In genomic region chr20:57440678-57441509, GRCh38 we compare ENCODE assay signal across 8 cellular contexts. TPM values are rescaled to one million over a fixed set of nuclear protein-coding genes. Genes with fewer than 3 reads are reported as not detected.
DNase-seq lines count a peak whose midpoint lies in the region; ATAC-seq and TF ChIP-seq lines count a peak whose summit lies in the region.

No MANE protein-coding gene starts in this region.

- peaks cover 2% of the 10 kb centered on the region; the same call in 1 of the 2 replicates for H3K4me1 Mint-ChIP-seq in WTC11
- H3K4me1 Mint-ChIP-seq in activated T-helper 1 cell treated with anti-CD3 and anti-CD28 coated beads, Interleukin-12 subunit alpha, Interleukin-12 subunit beta, Interleukin-2, Interleukin-4 antibody, amounts not matched to agents 30 ng/mL and 10 ng/mL and 1 ng/mL, durations not matched to agents 14 hours and 24 hours and 36 hours (ENCODE audit: low read depth), result no peaks in the 10 kb centered on the region

- H3K4me3 ChIP-seq in right cardiac atrium (ENCODE audit: low read length), result no peak overlapping the region

- intact Hi-C loops in right cardiac atrium (cut with DNase I), result loop anchor here in 1 of 4 donors (2.0 kb wide), 1 partner anchor 44 kb away; no protein-coding TSS in a partner anchor
- intact Hi-C loops in activated T-helper 1 cell treated with anti-CD3 and anti-CD28 coated beads, Interleukin-12 subunit alpha, Interleukin-12 subunit beta, Interleukin-2, Interleukin-4 antibody, amounts not matched to agents 30 ng/mL and 10 ng/mL and 1 ng/mL, durations not matched to agents 14 hours and 24 hours and 36 hours (cut with micrococcal nuclease), result no loop called here

- H3K4me1 ChIP-seq in right cardiac atrium (ENCODE audit: control insufficient read depth, insufficient read depth, low read length), result peaks cover 2% of the 10 kb centered on the region

- peaks cover 3% of the 10 kb centered on the region; the same call in 1 of the 2 replicates for H3K27me3 Mint-ChIP-seq in WTC11 (ENCODE audit: low read depth)
- peaks cover 2% of the 10 kb centered on the region for H3K27me3 Mint-ChIP-seq in activated T-helper 1 cell treated with anti-CD3 and anti-CD28 coated beads, Interleukin-12 subunit alpha, Interleukin-12 subunit beta, Interleukin-2, Interleukin-4 antibody, amounts not matched to agents 30 ng/mL and 10 ng/mL and 1 ng/mL, durations not matched to agents 14 hours and 24 hours and 36 hours (ENCODE audit: insufficient read depth)

- no peak for TF ChIP-seq CTCF in WTC11 (IDR thresholded peaks at IDR 0.05)

- H3K36me3 Mint-ChIP-seq in WTC11, result peaks cover under 1% of the 10 kb centered on the region; the same call in 1 of the 2 replicates
- peaks cover 2% of the 10 kb centered on the region for H3K36me3 Mint-ChIP-seq in activated T-helper 1 cell treated with anti-CD3 and anti-CD28 coated beads, Interleukin-12 subunit alpha, Interleukin-12 subunit beta, Interleukin-2, Interleukin-4 antibody, amounts not matched to agents 30 ng/mL and 10 ng/mL and 1 ng/mL, durations not matched to agents 14 hours and 24 hours and 36 hours (ENCODE audit: low read depth)

- 27% methylated on average over 33 of the region's 33 CpGs for WGBS in right cardiac atrium

- H3K27ac Mint-ChIP-seq in WTC11, result no peak overlapping the region
- H3K27ac Mint-ChIP-seq in activated T-helper 1 cell treated with anti-CD3 and anti-CD28 coated beads, Interleukin-12 subunit alpha, Interleukin-12 subunit beta, Interleukin-2, Interleukin-4 antibody, amounts not matched to agents 30 ng/mL and 10 ng/mL and 1 ng/mL, durations not matched to agents 14 hours and 24 hours and 36 hours, result no peak overlapping the region

- POLR2A ChIA-PET in WTC11 (lab: Charles Lee), result no interaction called here

- H3K9me3 Mint-ChIP-seq in WTC11, result peaks cover 5% of the 10 kb centered on the region; the same call in 1 of the 2 replicates
- H3K9me3 Mint-ChIP-seq in activated T-helper 1 cell treated with anti-CD3 and anti-CD28 coated beads, Interleukin-12 subunit alpha, Interleukin-12 subunit beta, Interleukin-2, Interleukin-4 antibody, amounts not matched to agents 30 ng/mL and 10 ng/mL and 1 ng/mL, durations not matched to agents 14 hours and 24 hours and 36 hours, result peaks cover 6% of the 10 kb centered on the region

- H3K27ac ChIP-seq in right cardiac atrium (ENCODE audit: low read length), result peak overlapping the region; percentile 61

- CTCF ChIA-PET in WTC11 (lab: Charles Lee), result interaction anchor here (1.1 kb wide), 1 partner anchor 58 kb away, joined by 4 read pairs; no protein-coding TSS in a partner anchor

- no peaks in the 10 kb centered on the region for H3K9me3 ChIP-seq in right cardiac atrium (ENCODE audit: control insufficient read depth, low read length)

- H3K27me3 ChIP-seq in right cardiac atrium (ENCODE audit: control insufficient read depth, insufficient read depth), result no peaks in the 10 kb centered on the region

- DNase-seq in ELF-1 (ENCODE audit: low read depth, low spot score) (peak; percentile 83), WTC11 (ENCODE audit: low spot score) (peak; percentile 25), right cardiac atrium (peak; percentile 91 to 97 (median 96)), putamen (ENCODE audit: low spot score) (peak; percentile 95)
- DNase-seq in activated CD4-positive, CD25-positive, alpha-beta regulatory T cell treated with anti-CD3 and anti-CD28 coated beads, Interleukin-2, amount 50 U/mL, for 72 hours, result no peak
- DNase-seq in activated T-helper 1 cell treated with anti-CD3 and anti-CD28 coated beads, Interleukin-12 subunit alpha, Interleukin-12 subunit beta, Interleukin-2, Interleukin-4 antibody, amounts not matched to agents 30 ng/mL and 10 ng/mL and 1 ng/mL, durations not matched to agents 14 hours and 24 hours and 36 hours (ENCODE audit: low spot score), result no peak

- peak; percentile 68 for ATAC-seq in WTC11
- ATAC-seq in right cardiac atrium, result peak; percentile 84 to 90
- no peak for ATAC-seq in HG03280 (IDR thresholded peaks at IDR 0.05; ENCODE audit: unreplicated experiment)
- no peak for ATAC-seq in GM21528 (IDR thresholded peaks at IDR 0.05; ENCODE audit: low FRiP score, unreplicated experiment)

- no peak overlapping the region for H3K4me3 Mint-ChIP-seq in WTC11
- no peak overlapping the region for H3K4me3 Mint-ChIP-seq in activated T-helper 1 cell treated with anti-CD3 and anti-CD28 coated beads, Interleukin-12 subunit alpha, Interleukin-12 subunit beta, Interleukin-2, Interleukin-4 antibody, amounts not matched to agents 30 ng/mL and 10 ng/mL and 1 ng/mL, durations not matched to agents 14 hours and 24 hours and 36 hours

TF ChIP-seq in WTC11, 78 proteins besides CTCF, POLR2A, EP300 and RAD21:
- TF ChIP-seq SMAD4 (CRISPR knock-in tag; IDR thresholded peaks at IDR 0.05) (no peak), TEAD4 (CRISPR knock-in tag; IDR thresholded peaks at IDR 0.05) (no peak), GRHL2 (CRISPR knock-in tag; IDR thresholded peaks at IDR 0.05; ENCODE audit: insufficient replicate concordance, severe bottlenecking) (no peak), JAZF1 (CRISPR knock-in tag; IDR thresholded peaks at IDR 0.05) (no peak), RORB (CRISPR knock-in tag; IDR thresholded peaks at IDR 0.05) (no peak)
- TF ChIP-seq, protein P1, sequence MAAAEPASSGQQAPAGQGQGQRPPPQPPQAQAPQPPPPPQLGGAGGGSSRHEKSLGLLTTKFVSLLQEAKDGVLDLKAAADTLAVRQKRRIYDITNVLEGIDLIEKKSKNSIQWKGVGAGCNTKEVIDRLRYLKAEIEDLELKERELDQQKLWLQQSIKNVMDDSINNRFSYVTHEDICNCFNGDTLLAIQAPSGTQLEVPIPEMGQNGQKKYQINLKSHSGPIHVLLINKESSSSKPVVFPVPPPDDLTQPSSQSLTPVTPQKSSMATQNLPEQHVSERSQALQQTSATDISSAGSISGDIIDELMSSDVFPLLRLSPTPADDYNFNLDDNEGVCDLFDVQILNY (CRISPR knock-in tag; IDR thresholded peaks at IDR 0.05), result no peak

RNA-seq across cellular contexts. Expression of gene RBM38, which starts 49.7 kb away (rescaled TPM):
- total RNA-seq in WTC11 (2021) (60.5 to 69.0 TPM (median 61.1 TPM) in 3 replicates), right cardiac atrium (100 to 1,000 TPM in 1 of 4 donors, 10 to 100 TPM in 3; 82.6 to 143 (median 94.4) TPM)
- 182 TPM for polyA plus RNA-seq in right cardiac atrium
- 90.4 and 92.5 TPM in 2 replicates for total RNA-seq in activated T-helper 1 cell treated with anti-CD3 and anti-CD28 coated beads, Interleukin-12 subunit alpha, Interleukin-12 subunit beta, Interleukin-2, Interleukin-4 antibody, amounts not matched to agents 30 ng/mL and 10 ng/mL and 1 ng/mL, durations not matched to agents 14 hours and 24 hours and 36 hours

Comparison
In these comparisons a context has a peak if more than half of its experiments do, and no peak if none do; other contexts are left out.
1. DNase-seq: peak in ELF-1 (single experiment), WTC11 (single experiment), right cardiac atrium (3 of 3) and putamen (single experiment); none in activated CD4-positive, CD25-positive, alpha-beta regulatory T cell treated with anti-CD3 and anti-CD28 coated beads, Interleukin-2, amount 50 U/mL, for 72 hours (single experiment) and activated T-helper 1 cell treated with anti-CD3 and anti-CD28 coated beads, Interleukin-12 subunit alpha, Interleukin-12 subunit beta, Interleukin-2, Interleukin-4 antibody, amounts not matched to agents 30 ng/mL and 10 ng/mL and 1 ng/mL, durations not matched to agents 14 hours and 24 hours and 36 hours (single experiment).
2. ATAC-seq: peak in WTC11 (single experiment) and right cardiac atrium (2 of 2); none in HG03280 (single experiment) and GM21528 (single experiment).